In genomic region chr5:39829479-39829878, GRCh38 we compare ENCODE assay signal across 32 cellular contexts.
"Had no signal": no experiment of that assay in that cellular context is flagged by ENCODE, and none has a peak within 500 bp of the region (broad histone marks: within the 10 kb centered on the region; RNA-seq: fewer than 3 reads in every experiment).

No MANE protein-coding gene starts in this region.

- H3K27me3 ChIP-seq: adrenal gland, breast epithelium, cardiac muscle cell, colonic mucosa, dorsolateral prefrontal cortex, esophagus muscularis mucosa, gastroesophageal sphincter, heart right ventricle had no signal

- H3K4me1 ChIP-seq: adrenal gland, breast epithelium, colonic mucosa, esophagus muscularis mucosa, gastroesophageal sphincter, heart right ventricle had no signal

- DNase-seq: activated CD4-positive, alpha-beta memory T cell treated with anti-CD3 and anti-CD28 coated beads for 36 hours; activated CD4-positive, alpha-beta T cell treated with anti-CD3 and anti-CD28 coated beads for 36 hours; activated CD4-positive, alpha-beta T cell treated with anti-CD3 and anti-CD28 coated beads, Interleukin-2, amount 10 ng/mL, durations not matched to agents 24 days and 14 days; activated CD4-positive, CD25-positive, alpha-beta regulatory T cell; activated CD4-positive, CD25-positive, alpha-beta regulatory T cell treated with anti-CD3 and anti-CD28 coated beads, Interleukin-2, amount 50 U/mL, for 72 hours; activated CD8-positive, alpha-beta memory T cell treated with anti-CD3 and anti-CD28 coated beads, Interleukin-2, amount 10 ng/mL, durations not matched to agents 7 days and 5 days; activated CD8-positive, alpha-beta memory T cell treated with anti-CD3 and anti-CD28 coated beads, Interleukin-2, amount 50 U/mL, for 4 hours; activated CD8-positive, alpha-beta T cell treated with anti-CD3 and anti-CD28 coated beads, Interleukin-2, amount 10 ng/mL, durations not matched to agents 7 days and 5 days; activated effector memory CD4-positive, alpha-beta T cell treated with anti-CD3 and anti-CD28 coated beads, Interleukin-2, amount 50 U/mL, for 16 hours; activated naive CD4-positive, alpha-beta T cell treated with anti-CD3 and anti-CD28 coated beads for 36 hours; activated naive CD8-positive, alpha-beta T cell treated with anti-CD3 and anti-CD28 coated beads for 36 hours; activated naive CD8-positive, alpha-beta T cell treated with anti-CD3 and anti-CD28 coated beads, Interleukin-2, amount 50 U/mL, for 24 hours; activated T-cell treated with anti-CD3 and anti-CD28 coated beads, Interleukin-2, amount 50 U/mL, for 1 hour; activated T-cell treated with anti-CD3 and anti-CD28 coated beads, Interleukin-2, amount 50 U/mL, for 48 hours; adrenal gland; amygdala; aorta; central memory CD4-positive, alpha-beta T cell; cerebellar nuclear complex; colonic mucosa; dorsolateral prefrontal cortex; effector memory CD4-positive, alpha-beta T cell; erythroblast; foreskin melanocyte; heart right ventricle; T-helper 1 cell; T-helper 17 cell; T1000 had no signal

- H3K27ac ChIP-seq: adrenal gland, breast epithelium, cardiac muscle cell, colonic mucosa, dorsolateral prefrontal cortex, esophagus muscularis mucosa, gastroesophageal sphincter, heart right ventricle had no signal

- ATAC-seq: activated CD4-positive, alpha-beta T cell treated with anti-CD3 and anti-CD28 coated beads for 36 hours; activated CD8-positive, alpha-beta memory T cell treated with anti-CD3 and anti-CD28 coated beads, Interleukin-2, amount 10 ng/mL, durations not matched to agents 7 days and 5 days; activated CD8-positive, alpha-beta T cell treated with anti-CD3 and anti-CD28 coated beads, Interleukin-2, amount 10 ng/mL, durations not matched to agents 7 days and 5 days; activated naive CD8-positive, alpha-beta T cell treated with anti-CD3 and anti-CD28 coated beads, Interleukin-2, amount 50 U/mL, for 24 hours; gastroesophageal sphincter; heart right ventricle; T-helper 17 cell had no signal

- H3K4me3 ChIP-seq: adrenal gland, breast epithelium, cardiac muscle cell, colonic mucosa, dorsolateral prefrontal cortex, esophagus muscularis mucosa, gastroesophageal sphincter, heart right ventricle had no signal

- H3K36me3 ChIP-seq: adrenal gland, breast epithelium, cardiac muscle cell, colonic mucosa, esophagus muscularis mucosa, gastroesophageal sphincter, heart right ventricle had no signal

- H3K9me3 ChIP-seq: adrenal gland, breast epithelium, colonic mucosa, esophagus muscularis mucosa, gastroesophageal sphincter, heart right ventricle had no signal
